ENCODE assay signal across 8 cellular contexts in the genomic region with DNA sequence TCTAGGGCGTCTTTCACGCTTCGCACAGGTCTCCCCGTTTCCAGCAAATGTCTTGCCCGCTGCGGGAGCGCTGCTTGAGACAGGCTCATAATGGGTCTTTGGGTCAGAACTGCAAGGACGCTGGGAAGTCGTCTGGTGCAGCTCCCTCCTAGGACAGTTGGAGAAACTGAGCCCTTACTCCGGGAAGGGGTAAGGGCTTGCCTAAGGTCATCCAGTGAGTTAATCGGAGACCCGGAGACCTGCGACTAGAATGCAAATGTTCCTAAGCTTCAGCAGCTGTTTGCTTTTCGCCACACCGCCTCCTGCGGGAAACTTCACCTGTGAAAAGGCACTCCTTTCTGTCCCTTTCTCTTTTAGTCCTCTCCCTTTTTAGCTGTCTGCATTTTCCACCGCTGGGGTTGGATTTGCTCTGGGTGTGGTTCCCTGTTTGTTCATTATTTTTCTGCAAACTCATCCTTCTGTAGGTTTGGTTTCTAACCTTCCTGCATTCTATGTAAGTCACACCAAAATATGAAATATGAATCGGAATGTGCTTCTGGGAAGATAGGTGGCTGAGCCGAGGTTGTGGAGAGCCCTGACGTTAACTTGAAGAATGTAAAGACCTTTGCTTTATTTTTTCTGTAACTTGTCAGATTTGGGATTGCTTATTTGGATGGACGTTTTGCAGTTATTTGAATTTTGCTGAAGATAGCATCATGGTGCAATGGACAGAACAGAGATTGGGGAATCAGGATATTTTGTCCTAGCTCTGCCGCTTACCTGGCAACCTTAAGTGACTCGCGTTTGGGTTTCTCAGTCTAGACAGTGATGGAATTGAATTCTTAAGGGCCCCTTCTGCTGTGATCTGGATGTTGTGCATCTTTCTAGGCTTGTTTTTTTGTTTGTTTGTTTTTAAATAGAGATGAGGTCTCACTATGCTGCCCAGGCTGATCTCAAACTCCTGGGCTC. TPM values are rescaled to one million over a fixed set of nuclear protein-coding genes. Genes with fewer than 3 reads are reported as not detected.
DNase-seq lines count a peak whose midpoint lies in the region; ATAC-seq, FAIRE-seq and TF ChIP-seq lines count a peak whose summit lies in the region.

No MANE protein-coding gene starts in this region.

- DNase-seq in NCI-H2227 (lab: John Stamatoyannopoulos, UW; ENCODE audit: unreplicated experiment) (peak; percentile 16), NCI-H2227 treated with DMSO at 0.1 percent for 48 hours (lab: John Stamatoyannopoulos, UW) (no peak), SHP77 (lab: John Stamatoyannopoulos, UW) (peak; percentile 5 to 29), brain microvascular endothelial cell (no peak), keratinocyte (ENCODE audit: low read depth, low spot score) (no peak)
- DNase-seq in stimulated activated CD4-positive, alpha-beta T cell treated with anti-CD3 and anti-CD28 coated beads, Interleukin-2, amount 100 ng/mL, for 24 hours = peak; percentile 10 to 34

- H3K27me3 ChIP-seq in brain microvascular endothelial cell (replicated peaks) (no peaks in the 10 kb centered on the region), keratinocyte (ENCODE audit: control insufficient read depth, extremely low read depth, insufficient read depth, low read length) (no peaks in the 10 kb centered on the region)

- H3K4me2 ChIP-seq in keratinocyte (ENCODE audit: control insufficient read depth, extremely low read depth, insufficient read depth, low read depth, low read length) = peak overlapping the region; percentile 100

- peak overlapping the region; percentile 92 for H3K4me3 ChIP-seq in brain microvascular endothelial cell (ENCODE audit: low read depth, low read length)
- H3K4me3 ChIP-seq in keratinocyte (ENCODE audit: control insufficient read depth in 2 of 3, extremely low read depth in 1 of 3, insufficient read depth in 2 of 3, low read depth in 1 of 3, low read length in 3 of 3) = peak overlapping the region; percentile 78 to 94 (median 88)

- dilution Hi-C loops in keratinocyte (cut with MboI; ENCODE audit: extremely low pct_ligation_motif_present, low sequenced_read_pairs) = no loop called here

- peak overlapping the region; percentile 97 for H2AFZ ChIP-seq in keratinocyte (ENCODE audit: control insufficient read depth, low read length)

- ATAC-seq in HG03135 (IDR thresholded peaks at IDR 0.05; ENCODE audit: unreplicated experiment) (peak; percentile 18), HG03469 (IDR thresholded peaks at IDR 0.05; ENCODE audit: unreplicated experiment) (no peak)

- TF ChIP-seq CTCF in brain microvascular endothelial cell (IDR thresholded peaks at IDR 0.05; ENCODE audit: low read depth, low read length, missing control alignments) = peak; percentile 36
- peak in 2 of 3 experiments; percentile 43 to 44 for TF ChIP-seq CTCF in keratinocyte (optimal IDR thresholded peaks at IDR 0.05 in 1 of 3, IDR thresholded peaks at IDR 0.05 in 1 of 3, conservative IDR thresholded peaks at IDR 0.05 in 1 of 3; ENCODE audit: extremely low read depth in 1 of 3, insufficient read depth in 2 of 3, low read length in 3 of 3)

- peak; percentile 34 for FAIRE-seq in keratinocyte (lab: Jason Lieb, UNC)

- no peaks in the 10 kb centered on the region for H3K36me3 ChIP-seq in brain microvascular endothelial cell (replicated peaks)
- peaks cover 0 to 6% of the 10 kb centered on the region in 2 experiments for H3K36me3 ChIP-seq in keratinocyte (ENCODE audit: control insufficient read depth in 2 of 2, extremely low read depth in 1 of 2, insufficient read depth in 2 of 2, low read length in 2 of 2)

- in situ Hi-C loops in brain microvascular endothelial cell (cut with HindIII; ENCODE audit: low pct_ligation_motif_present, low sequenced_read_pairs) = no loop called here

- H3K9me1 ChIP-seq in keratinocyte (ENCODE audit: control insufficient read depth, extremely low read depth, insufficient read depth, low read length) = peaks cover 3% of the 10 kb centered on the region

- H3K9ac ChIP-seq in keratinocyte (ENCODE audit: control insufficient read depth, extremely low read depth, insufficient read depth, low read length) = peak overlapping the region; percentile 79

- no peaks in the 10 kb centered on the region for H4K20me1 ChIP-seq in keratinocyte (ENCODE audit: control insufficient read depth, extremely low read depth, insufficient read depth, low read length)

- peaks cover 28% of the 10 kb centered on the region for H3K79me2 ChIP-seq in keratinocyte (ENCODE audit: control insufficient read depth, insufficient read depth, low read length)

- peaks cover 10% of the 10 kb centered on the region for H3K4me1 ChIP-seq in keratinocyte (ENCODE audit: control insufficient read depth, extremely low read depth, insufficient read depth, low read length)

- H3K9me3 ChIP-seq in keratinocyte (ENCODE audit: control insufficient read depth, low read depth, low read length) = no peaks in the 10 kb centered on the region

- H3K27ac ChIP-seq in brain microvascular endothelial cell = no peak overlapping the region
- peak overlapping the region; percentile 55 for H3K27ac ChIP-seq in keratinocyte (ENCODE audit: control insufficient read depth, insufficient read depth, low read length)

RNA-seq across cellular contexts. Expression of a gene that starts 0.9 kb away (rescaled TPM):
- polyA plus RNA-seq in keratinocyte = 9.6 to 12.9 TPM (median 11.8 TPM) in 3 replicates
- 1.8 TPM for polyA plus RNA-seq in keratinocyte (2011; ENCODE audit: low read depth)
- 8.2 and 10.8 TPM in 2 replicates for polyA plus RNA-seq in keratinocyte (2011; cell fraction: cytosol; rRNA removed)
- polyA plus RNA-seq in keratinocyte (2011; cell fraction: nucleus; rRNA removed) = 32.1 and 32.6 TPM in 2 replicates
- 3.8 and 7.7 TPM in 2 replicates for polyA plus RNA-seq in keratinocyte (2012; ENCODE audit: low replicate concordance)
- polyA minus RNA-seq in keratinocyte = 25.0 to 59.1 TPM (median 26.7 TPM) in 3 replicates
- polyA minus RNA-seq in keratinocyte (2011; cell fraction: cytosol; rRNA and poly(A)+ RNA removed) = 25.7 TPM
- polyA minus RNA-seq in keratinocyte (2011; cell fraction: nucleus; rRNA and poly(A)+ RNA removed) = 23.7 and 33.5 TPM in 2 replicates

Comparison
In these comparisons a context has a peak if more than half of its experiments do, and no peak if none do; other contexts are left out.
1. DNase-seq: peak in NCI-H2227 (single experiment), SHP77 (2 of 2) and stimulated activated CD4-positive, alpha-beta T cell treated with anti-CD3 and anti-CD28 coated beads, Interleukin-2, amount 100 ng/mL, for 24 hours (2 of 2); none in NCI-H2227 treated with DMSO at 0.1 percent for 48 hours (single experiment), brain microvascular endothelial cell (single experiment) and keratinocyte (single experiment).